ENCODE assay signal across 24 cellular contexts in the genomic region with DNA sequence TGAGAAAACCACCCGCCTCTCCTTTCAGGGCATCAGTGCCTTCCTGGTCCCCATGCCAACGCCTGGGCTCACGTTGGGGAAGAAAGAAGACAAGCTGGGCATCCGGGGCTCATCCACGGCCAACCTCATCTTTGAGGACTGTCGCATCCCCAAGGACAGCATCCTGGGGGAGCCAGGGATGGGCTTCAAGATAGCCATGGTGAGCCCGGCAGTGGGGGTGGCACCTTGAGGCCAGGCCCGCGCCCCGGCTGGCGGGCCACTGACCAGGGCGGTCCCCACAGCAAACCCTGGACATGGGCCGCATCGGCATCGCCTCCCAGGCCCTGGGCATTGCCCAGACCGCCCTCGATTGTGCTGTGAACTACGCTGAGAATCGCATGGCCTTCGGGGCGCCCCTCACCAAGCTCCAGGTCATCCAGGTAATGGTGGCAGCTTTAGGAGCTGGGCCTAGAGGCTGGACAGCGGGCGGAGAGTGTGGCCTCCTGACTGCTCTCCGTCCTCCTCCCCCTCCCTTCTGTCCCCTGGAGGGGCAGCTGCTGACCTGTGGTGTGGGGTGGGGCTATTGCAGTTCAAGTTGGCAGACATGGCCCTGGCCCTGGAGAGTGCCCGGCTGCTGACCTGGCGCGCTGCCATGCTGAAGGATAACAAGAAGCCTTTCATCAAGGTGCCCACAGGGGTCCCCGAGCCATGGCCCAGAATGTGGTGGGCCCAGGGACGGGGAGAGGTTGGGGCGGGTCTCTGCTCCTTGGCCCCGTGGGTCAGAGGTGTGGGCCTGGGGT. TPM values are rescaled to one million over a fixed set of nuclear protein-coding genes. Genes with fewer than 3 reads are reported as not detected.
A peak's percentile ranks its signal among the peaks of the same experiment; 100 is the strongest.
DNase-seq lines count a peak whose midpoint lies in the region; ATAC-seq, FAIRE-seq and TF ChIP-seq lines count a peak whose summit lies in the region.
"Had no signal": no experiment of that assay in that cellular context is flagged by ENCODE, and none has a peak within 500 bp of the region (broad histone marks: within the 10 kb centered on the region; RNA-seq: fewer than 3 reads in every experiment).

No MANE protein-coding gene starts in this region.

- TF ChIP-seq EP300 in H1 (IDR thresholded peaks at IDR 0.05; ENCODE audit: borderline replicate concordance in 1 of 2, low read depth in 2 of 2, low read length in 2 of 2) = no peak

- H3K4me1 ChIP-seq in left ventricle myocardium inferior = no peaks in the 10 kb centered on the region
- H3K4me1 ChIP-seq in H1 (replicated peaks in 1 of 4; ENCODE audit: control insufficient read depth in 3 of 4, insufficient read depth in 4 of 4, low read length in 3 of 4) = no peaks in the 10 kb centered on the region

- H3K9me3 ChIP-seq in left ventricle myocardium inferior (replicated peaks) (no peaks in the 10 kb centered on the region), H1 (ENCODE audit: insufficient read depth in 2 of 2, low read depth in 1 of 2, low read length in 1 of 2) (no peaks in the 10 kb centered on the region)
- H3K9me3 ChIP-seq: SK-N-SH had no signal

- TF ChIP-seq POLR2A in H1 (IDR thresholded peaks at IDR 0.05; ENCODE audit: control extremely low read depth in 1 of 2, low read depth in 2 of 2, low read length in 2 of 2) = no peak

- DNase-seq in left cardiac atrium (peak; percentile 20), left ventricle myocardium inferior (no peak), H1 (ENCODE audit: low read depth in 1 of 2, low spot score in 2 of 2) (no peak), myocyte (ENCODE audit: low read depth) (peak; percentile 52), NCI-H345 treated with DMSO at 0.1 percent for 48 hours (lab: John Stamatoyannopoulos, UW; ENCODE audit: unreplicated experiment) (no peak), NCI-H1092 (lab: John Stamatoyannopoulos, UW) (no peak), NCI-H2081 (lab: John Stamatoyannopoulos, UW) (no peak)
- DNase-seq: DMS53, GDM1, Kasumi-1, NCI-H1436, NCI-H1930, NCI-H2171 treated with DMSO at 0.1 percent for 48 hours, NCI-H446, SIG-M5, SK-N-SH, T-cell had no signal

- no peaks in the 10 kb centered on the region for H3K27me3 ChIP-seq in left ventricle myocardium inferior (ENCODE audit: low read depth)
- no peaks in the 10 kb centered on the region for H3K27me3 ChIP-seq in H1 (replicated peaks in 1 of 4; ENCODE audit: control insufficient read depth in 3 of 4, extremely low read depth in 1 of 4, insufficient read depth in 3 of 4, low read length in 3 of 4)

- no peak overlapping the region for H2BK5ac ChIP-seq in H1 (ENCODE audit: low read depth, low read length)

- no peak overlapping the region for H2AK5ac ChIP-seq in H1 (ENCODE audit: low read depth, low read length)

- H3K79me1 ChIP-seq in H1 (ENCODE audit: low read depth, low read length) = no peaks in the 10 kb centered on the region

- ATAC-seq in left cardiac atrium = no peak
- ATAC-seq: HCT116, T-cell had no signal

- no peak overlapping the region for H4K91ac ChIP-seq in H1 (replicated peaks; ENCODE audit: insufficient read length, low read length)

- H3K56ac ChIP-seq in H1 (replicated peaks; ENCODE audit: insufficient read length, low read depth, low read length) = no peak overlapping the region

- H3K27ac ChIP-seq in left ventricle myocardium inferior (replicated peaks) (no peak overlapping the region), H1 (ENCODE audit: low read depth, low read length) (no peak overlapping the region)
- H3K27ac ChIP-seq: C4-2B, RWPE1 had no signal

- no peak overlapping the region for H4K5ac ChIP-seq in H1 (ENCODE audit: insufficient read length, low read depth, low read length)

- H4K8ac ChIP-seq in H1 (ENCODE audit: extremely low read depth, insufficient read depth, low read length) = 0 out of 2 replicates have a peak overlapping the region, but pooled peaks have one; percentile 14

- no peak overlapping the region for H3K9ac ChIP-seq in H1 (replicated peaks in 1 of 4; ENCODE audit: extremely low read depth in 1 of 4, low read depth in 3 of 4, low read length in 3 of 4)
- H3K9ac ChIP-seq: SK-N-SH had no signal

- POLR2A ChIA-PET in H1 (lab: Charles Lee; ENCODE audit: partially characterized antibody) = interaction anchor here (0.8 to 1.2 kb wide), 2 partner anchors 10 to 221 kb away, joined by 3 to 4 read pairs; no protein-coding TSS in a partner anchor

- CTCF ChIA-PET in H1 (lab: Charles Lee; ENCODE audit: partially characterized antibody) = interaction anchor here (0.6 to 5.7 kb wide), 35 partner anchors 9 to 484 kb away, joined by 3 to 34 read pairs (median 4); partner anchors contain the start of genes ACADS and POP5

- H2BK120ac ChIP-seq in H1 (replicated peaks; ENCODE audit: low read depth, low read length) = no peak overlapping the region

- H3K23ac ChIP-seq in H1 (ENCODE audit: insufficient read length) = no peak overlapping the region

- no peak overlapping the region for H3K14ac ChIP-seq in H1 (ENCODE audit: insufficient read length)

- TF ChIP-seq CTCF in left ventricle myocardium inferior (IDR thresholded peaks at IDR 0.05; ENCODE audit: borderline replicate concordance) (no peak), H1 (IDR thresholded peaks at IDR 0.05; ENCODE audit: control extremely low read depth in 1 of 3, insufficient read depth in 1 of 3, low read depth in 1 of 3, low read length in 3 of 3) (no peak)

- no peak for FAIRE-seq in H1 (lab: Jason Lieb, UNC)
- FAIRE-seq: A204.1, D721Med, HTR-8/SVneo had no signal

- no peaks in the 10 kb centered on the region for H4K20me1 ChIP-seq in H1 (replicated peaks in 1 of 2; ENCODE audit: control insufficient read depth in 1 of 2, insufficient read depth in 2 of 2, low read length in 2 of 2)

- no peak overlapping the region for H3K4me2 ChIP-seq in H1 (ENCODE audit: insufficient read depth in 1 of 2, low read depth in 2 of 2, low read length in 2 of 2)
- H3K4me2 ChIP-seq: GM23338, SK-N-SH had no signal

- H2BK15ac ChIP-seq in H1 (ENCODE audit: low read length) = no peak overlapping the region

- 91% methylated on average over 30 of the region's 31 CpGs; no CpG with 5 or more reads in 1 of the 2 experiments for WGBS in H1 (ENCODE audit: extremely low coverage in 1 of 2, insufficient coverage in 1 of 2, insufficient read length in 1 of 2, insufficient replicate concordance in 2 of 2, low coverage in 1 of 2, low lambda C conversion rate in 2 of 2, missing lambda C conversion rate in 1 of 2), 2 experiments

- H3K36me3 ChIP-seq in left ventricle myocardium inferior = peaks cover 26% of the 10 kb centered on the region
- H3K36me3 ChIP-seq in H1 (ENCODE audit: control insufficient read depth in 2 of 4, insufficient read depth in 4 of 4, low read length in 3 of 4) = no peaks in the 10 kb centered on the region; a peak in 1 of 8 replicates

- H2BK12ac ChIP-seq in H1 (ENCODE audit: low read depth, low read length) = no peak overlapping the region

- H3K4ac ChIP-seq in H1 (replicated peaks; ENCODE audit: insufficient read length, low read depth, low read length) = no peak overlapping the region

- no peak overlapping the region for H3K18ac ChIP-seq in H1 (ENCODE audit: extremely low read depth, low read length)

- H3K4me3 ChIP-seq in left ventricle myocardium inferior = no peak overlapping the region
- H3K4me3 ChIP-seq in H1 (ENCODE audit: extremely low read depth in 1 of 4, insufficient read depth in 2 of 4, low read depth in 3 of 4, low read length in 4 of 4) = no peak overlapping the region
- H3K4me3 ChIP-seq: GM23338 had no signal

- H2BK20ac ChIP-seq in H1 (ENCODE audit: low read length) = no peak overlapping the region

- no peaks in the 10 kb centered on the region for H3K79me2 ChIP-seq in H1 (ENCODE audit: control insufficient read depth in 1 of 2, insufficient read depth in 2 of 2, low read length in 2 of 2)

- intact Hi-C loops in left cardiac atrium (cut with DNase I) = no loop called here
- intact Hi-C loops in left ventricle myocardium inferior (cut with micrococcal nuclease) = no loop called here

- no peak overlapping the region for H2AFZ ChIP-seq in H1 (ENCODE audit: low read length)
- H2AFZ ChIP-seq: GM23338 had no signal

- no peaks in the 10 kb centered on the region for H3K23me2 ChIP-seq in H1 (ENCODE audit: low read depth, low read length)

- no peak for TF ChIP-seq RAD21 in H1 (IDR thresholded peaks at IDR 0.05 in 1 of 2, conservative IDR thresholded peaks at IDR 0.05 in 1 of 2; ENCODE audit: low read depth in 2 of 2, low read length in 2 of 2)

RNA-seq across cellular contexts. Expression of gene ACADS, which starts 12.8 kb away (rescaled TPM):
- total RNA-seq in left cardiac atrium (10 to 100 TPM; 49.4 to 52.0 TPM), left ventricle myocardium inferior (93.8 TPM), myocyte (23.2 and 24.2 TPM in 2 replicates)
- total RNA-seq in H1 (2021; fragmentation: NEBNext Ultra II Directional; extraction: Animal tissue kit (Norgen Biotek cat#: 25700)) = 3.9 and 4.9 TPM in 2 replicates
- 7.5 and 8.7 TPM in 2 replicates for polyA plus RNA-seq in H1 (2011; rRNA removed)
- polyA plus RNA-seq in H1 (2011; cell fraction: cytosol; rRNA removed) = 8.2 TPM
- 11.5 TPM for polyA plus RNA-seq in H1 (2011; cell fraction: nucleus; rRNA removed)
- 3.4 to 8.5 TPM (median 6.3 TPM) in 4 replicates for polyA plus RNA-seq in H1 (2012, experiment 1 of 2)
- polyA plus RNA-seq in H1 (2012, experiment 2 of 2) = 4.5 TPM
- 2.9 TPM for polyA plus RNA-seq in H1 (2013, experiment 1 of 2)
- 2.5 TPM for polyA plus RNA-seq in H1 (2013, experiment 2 of 2)
- 1.3 and 2.9 TPM in 2 replicates for polyA minus RNA-seq in H1 (2011; rRNA and poly(A)+ RNA removed)
- 3.9 TPM for polyA minus RNA-seq in H1 (2011; cell fraction: cytosol; rRNA and poly(A)+ RNA removed)
- 3.2 TPM for polyA minus RNA-seq in H1 (2011; cell fraction: nucleus; rRNA and poly(A)+ RNA removed)
- 10.8 TPM for polyA plus RNA-seq in myocyte (2012)

RNA-seq across cellular contexts. Expression of gene UNC119B, which starts 28.2 kb away (rescaled TPM):
- total RNA-seq in left cardiac atrium (10 to 100 TPM; 14.2 to 18.2 TPM), left ventricle myocardium inferior (11.5 TPM), myocyte (7.8 and 9.3 TPM in 2 replicates)
- total RNA-seq in H1 (2021; fragmentation: NEBNext Ultra II Directional; extraction: Animal tissue kit (Norgen Biotek cat#: 25700)) = 50.1 and 51.9 TPM in 2 replicates
- 40.5 and 40.6 TPM in 2 replicates for polyA plus RNA-seq in H1 (2011; rRNA removed)
- polyA plus RNA-seq in H1 (2011; cell fraction: cytosol; rRNA removed) = 51.3 TPM
- polyA plus RNA-seq in H1 (2011; cell fraction: nucleus; rRNA removed) = 36.7 TPM
- polyA plus RNA-seq in H1 (2012, experiment 1 of 2) = 39.9 to 51.9 TPM (median 44.9 TPM) in 4 replicates
- polyA plus RNA-seq in H1 (2012, experiment 2 of 2) = 18.4 TPM
- 22.7 TPM for polyA plus RNA-seq in H1 (2013, experiment 1 of 2)
- 21.6 TPM for polyA plus RNA-seq in H1 (2013, experiment 2 of 2)
- 59.9 and 64.9 TPM in 2 replicates for polyA minus RNA-seq in H1 (2011; rRNA and poly(A)+ RNA removed)
- 33.0 TPM for polyA minus RNA-seq in H1 (2011; cell fraction: cytosol; rRNA and poly(A)+ RNA removed)
- polyA minus RNA-seq in H1 (2011; cell fraction: nucleus; rRNA and poly(A)+ RNA removed) = 28.7 TPM
- polyA plus RNA-seq in myocyte (2012) = 20.8 TPM

RNA-seq across cellular contexts. Expression of gene MLEC, which starts 51.5 kb away (rescaled TPM):
- total RNA-seq in left cardiac atrium = 100 to 1,000 TPM; 166 to 173 TPM
- total RNA-seq in left ventricle myocardium inferior = 120 TPM
- 260 and 266 TPM in 2 replicates for total RNA-seq in H1 (2021; fragmentation: NEBNext Ultra II Directional; extraction: Animal tissue kit (Norgen Biotek cat#: 25700))
- polyA plus RNA-seq in H1 (2011; rRNA removed) = 34.4 and 37.1 TPM in 2 replicates
- 50.8 TPM for polyA plus RNA-seq in H1 (2011; cell fraction: cytosol; rRNA removed)
- 26.0 TPM for polyA plus RNA-seq in H1 (2011; cell fraction: nucleus; rRNA removed)
- polyA plus RNA-seq in H1 (2012, experiment 1 of 2) = 98.6 to 133 TPM (median 116 TPM) in 4 replicates
- 61.6 TPM for polyA plus RNA-seq in H1 (2012, experiment 2 of 2)
- 141 TPM for polyA plus RNA-seq in H1 (2013, experiment 1 of 2)
- polyA plus RNA-seq in H1 (2013, experiment 2 of 2) = 191 TPM
- 89.4 and 147 TPM in 2 replicates for polyA minus RNA-seq in H1 (2011; rRNA and poly(A)+ RNA removed)
- 75.7 TPM for polyA minus RNA-seq in H1 (2011; cell fraction: cytosol; rRNA and poly(A)+ RNA removed)
- 32.8 TPM for polyA minus RNA-seq in H1 (2011; cell fraction: nucleus; rRNA and poly(A)+ RNA removed)
- 95.0 and 115 TPM in 2 replicates for total RNA-seq in myocyte
- 75.7 TPM for polyA plus RNA-seq in myocyte (2012)

Comparison
In these comparisons a context has a peak if more than half of its experiments do, and no peak if none do; other contexts are left out.
1. DNase-seq: peak in left cardiac atrium (single experiment) and myocyte (single experiment); none in left ventricle myocardium inferior (single experiment), H1 (0 of 2), NCI-H345 treated with DMSO at 0.1 percent for 48 hours (single experiment), NCI-H1092 (single experiment) and NCI-H2081 (0 of 2).